In the genomic region with DNA sequence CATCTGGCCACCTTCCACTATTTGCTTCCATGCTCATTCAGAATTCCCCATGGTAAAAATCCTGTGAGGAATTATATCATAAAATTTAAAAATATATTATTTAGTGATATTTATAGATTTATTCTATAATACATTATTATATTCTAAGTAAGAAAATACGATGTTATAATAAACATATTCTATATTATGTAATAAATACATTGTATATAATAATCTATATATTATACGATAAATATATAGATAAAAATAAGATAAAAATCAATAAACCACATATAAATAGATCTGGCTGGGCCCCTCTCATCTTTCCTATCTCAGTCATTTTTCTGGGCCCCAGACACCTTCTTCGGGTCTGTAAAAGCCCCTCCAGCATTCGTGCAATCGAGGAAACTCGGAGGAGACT, we compare ENCODE assay signal across 18 cellular contexts.
A peak's percentile ranks its signal among the peaks of the same experiment; 100 is the strongest.
DNase-seq lines count a peak whose midpoint lies in the region; ATAC-seq, FAIRE-seq and TF ChIP-seq lines count a peak whose summit lies in the region.
"Had no signal": no experiment of that assay in that cellular context is flagged by ENCODE, and none has a peak within 500 bp of the region (broad histone marks: within the 10 kb centered on the region; RNA-seq: fewer than 3 reads in every experiment).

No MANE protein-coding gene starts in this region.

- no peak overlapping the region for H3K9ac ChIP-seq in BLaER1
- no peak overlapping the region for H3K9ac ChIP-seq in kidney (ENCODE audit: low read length in 2 of 2)
- H3K9ac ChIP-seq: GM23248 had no signal

- H3K9me3 ChIP-seq in BLaER1 (peaks cover 10% of the 10 kb centered on the region), kidney (ENCODE audit: control insufficient read depth in 1 of 2, low read length in 2 of 2) (peaks cover 3 to 4% of the 10 kb centered on the region in 2 donors)
- H3K9me3 ChIP-seq: BE2C had no signal

- H4K20me1 ChIP-seq in BLaER1 = no peaks in the 10 kb centered on the region

- intact Hi-C loops in kidney (cut with DNase I) = no loop called here

- CTCF ChIA-PET in WTC11 (lab: Charles Lee) = no interaction called here

- H3K9me3 Mint-ChIP-seq in WTC11 (peaks cover 11% of the 10 kb centered on the region), mesothelial cell of epicardium (peaks cover 10% of the 10 kb centered on the region)

- POLR2A ChIA-PET in WTC11 (lab: Charles Lee) = no interaction called here

- H3K36me3 Mint-ChIP-seq in WTC11 (peaks cover 9% of the 10 kb centered on the region), mesothelial cell of epicardium (peaks cover 2% of the 10 kb centered on the region)

- H3K36me3 ChIP-seq in BLaER1 (no peaks in the 10 kb centered on the region), kidney (ENCODE audit: control insufficient read depth in 1 of 2, insufficient read depth in 2 of 2, low read length in 2 of 2) (no peaks in the 10 kb centered on the region)
- H3K36me3 ChIP-seq: BE2C had no signal

- H3K4me3 Mint-ChIP-seq in WTC11 = no peak overlapping the region
- H3K4me3 Mint-ChIP-seq in mesothelial cell of epicardium = no peak overlapping the region
- H3K4me3 Mint-ChIP-seq: CD4-positive, alpha-beta memory T cell had no signal

- H3K4me2 ChIP-seq in BLaER1 = no peak overlapping the region

- no peaks in the 10 kb centered on the region for H3K27me3 Mint-ChIP-seq in WTC11 (ENCODE audit: low read depth)
- no peaks in the 10 kb centered on the region for H3K27me3 Mint-ChIP-seq in mesothelial cell of epicardium (ENCODE audit: low read depth)

- H3K27ac Mint-ChIP-seq in WTC11 (no peak overlapping the region), mesothelial cell of epicardium (no peak overlapping the region)
- H3K27ac Mint-ChIP-seq: CD4-positive, alpha-beta memory T cell had no signal

- peaks cover 9% of the 10 kb centered on the region for H3K4me1 Mint-ChIP-seq in WTC11
- H3K4me1 Mint-ChIP-seq in mesothelial cell of epicardium = peaks cover 19% of the 10 kb centered on the region
- H3K4me1 Mint-ChIP-seq: CD4-positive, alpha-beta memory T cell had no signal

- TF ChIP-seq CTCF in WTC11 (IDR thresholded peaks at IDR 0.05) = no peak
- TF ChIP-seq CTCF in kidney (IDR thresholded peaks at IDR 0.05; ENCODE audit: borderline replicate concordance, extremely low read depth, insufficient read depth) = no peak
- no peak for TF ChIP-seq CTCF in mesothelial cell of epicardium (IDR thresholded peaks at IDR 0.05; ENCODE audit: unreplicated experiment)

- peaks cover 50% of the 10 kb centered on the region for H3K4me1 ChIP-seq in BLaER1
- no peaks in the 10 kb centered on the region for H3K4me1 ChIP-seq in kidney (ENCODE audit: control insufficient read depth in 1 of 2, insufficient read depth in 1 of 2, low read depth in 1 of 2, low read length in 2 of 2)
- H3K4me1 ChIP-seq: BE2C had no signal

- peak overlapping the region; percentile 22; the same call in 1 of the 2 replicates for H3K27ac ChIP-seq in BLaER1
- H3K27ac ChIP-seq in kidney (ENCODE audit: low read depth in 2 of 2, low read length in 2 of 2) = no peak overlapping the region
- H3K27ac ChIP-seq: GM23248 had no signal

- H3K27me3 ChIP-seq in BLaER1 = no peaks in the 10 kb centered on the region
- H3K27me3 ChIP-seq: BE2C had no signal

- H3K4me3 ChIP-seq in BLaER1 (no peak overlapping the region), kidney (ENCODE audit: low read length in 2 of 2) (no peak overlapping the region)
- H3K4me3 ChIP-seq: GM23248 had no signal

- peak; percentile 21 for FAIRE-seq in kidney (lab: Jason Lieb, UNC)
- FAIRE-seq: GM12892, H1 had no signal

- no peak for ATAC-seq in WTC11

- DNase-seq in WTC11 (ENCODE audit: low spot score) (no peak), kidney (no peak), mesothelial cell of epicardium (ENCODE audit: low spot score in 2 of 2, unreplicated experiment in 2 of 2) (no peak), dermis blood vessel endothelial cell (no peak), NCI-H1417 (lab: John Stamatoyannopoulos, UW) (no peak)
- DNase-seq: AML-193; BE2C; C1 segment of cervical spinal cord; Calu3; CD4-positive, alpha-beta memory T cell; COR-L47; DMS53; DMS79 treated with DMSO at 0.1 percent for 48 hours; GM23248; HCEC 1CT had no signal

TF ChIP-seq in WTC11, 78 proteins besides CTCF, POLR2A, EP300 and RAD21:
- TF ChIP-seq ZNF423 (CRISPR knock-in tag; IDR thresholded peaks at IDR 0.05) = no peak
- TF ChIP-seq, protein P1, sequence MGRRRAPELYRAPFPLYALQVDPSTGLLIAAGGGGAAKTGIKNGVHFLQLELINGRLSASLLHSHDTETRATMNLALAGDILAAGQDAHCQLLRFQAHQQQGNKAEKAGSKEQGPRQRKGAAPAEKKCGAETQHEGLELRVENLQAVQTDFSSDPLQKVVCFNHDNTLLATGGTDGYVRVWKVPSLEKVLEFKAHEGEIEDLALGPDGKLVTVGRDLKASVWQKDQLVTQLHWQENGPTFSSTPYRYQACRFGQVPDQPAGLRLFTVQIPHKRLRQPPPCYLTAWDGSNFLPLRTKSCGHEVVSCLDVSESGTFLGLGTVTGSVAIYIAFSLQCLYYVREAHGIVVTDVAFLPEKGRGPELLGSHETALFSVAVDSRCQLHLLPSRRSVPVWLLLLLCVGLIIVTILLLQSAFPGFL (CRISPR knock-in tag; IDR thresholded peaks at IDR 0.05; ENCODE audit: borderline replicate concordance) = no peak
- TF ChIP-seq HMGA2 (CRISPR knock-in tag; IDR thresholded peaks at IDR 0.05) = peak; percentile 94
- TF ChIP-seq, protein P2, sequence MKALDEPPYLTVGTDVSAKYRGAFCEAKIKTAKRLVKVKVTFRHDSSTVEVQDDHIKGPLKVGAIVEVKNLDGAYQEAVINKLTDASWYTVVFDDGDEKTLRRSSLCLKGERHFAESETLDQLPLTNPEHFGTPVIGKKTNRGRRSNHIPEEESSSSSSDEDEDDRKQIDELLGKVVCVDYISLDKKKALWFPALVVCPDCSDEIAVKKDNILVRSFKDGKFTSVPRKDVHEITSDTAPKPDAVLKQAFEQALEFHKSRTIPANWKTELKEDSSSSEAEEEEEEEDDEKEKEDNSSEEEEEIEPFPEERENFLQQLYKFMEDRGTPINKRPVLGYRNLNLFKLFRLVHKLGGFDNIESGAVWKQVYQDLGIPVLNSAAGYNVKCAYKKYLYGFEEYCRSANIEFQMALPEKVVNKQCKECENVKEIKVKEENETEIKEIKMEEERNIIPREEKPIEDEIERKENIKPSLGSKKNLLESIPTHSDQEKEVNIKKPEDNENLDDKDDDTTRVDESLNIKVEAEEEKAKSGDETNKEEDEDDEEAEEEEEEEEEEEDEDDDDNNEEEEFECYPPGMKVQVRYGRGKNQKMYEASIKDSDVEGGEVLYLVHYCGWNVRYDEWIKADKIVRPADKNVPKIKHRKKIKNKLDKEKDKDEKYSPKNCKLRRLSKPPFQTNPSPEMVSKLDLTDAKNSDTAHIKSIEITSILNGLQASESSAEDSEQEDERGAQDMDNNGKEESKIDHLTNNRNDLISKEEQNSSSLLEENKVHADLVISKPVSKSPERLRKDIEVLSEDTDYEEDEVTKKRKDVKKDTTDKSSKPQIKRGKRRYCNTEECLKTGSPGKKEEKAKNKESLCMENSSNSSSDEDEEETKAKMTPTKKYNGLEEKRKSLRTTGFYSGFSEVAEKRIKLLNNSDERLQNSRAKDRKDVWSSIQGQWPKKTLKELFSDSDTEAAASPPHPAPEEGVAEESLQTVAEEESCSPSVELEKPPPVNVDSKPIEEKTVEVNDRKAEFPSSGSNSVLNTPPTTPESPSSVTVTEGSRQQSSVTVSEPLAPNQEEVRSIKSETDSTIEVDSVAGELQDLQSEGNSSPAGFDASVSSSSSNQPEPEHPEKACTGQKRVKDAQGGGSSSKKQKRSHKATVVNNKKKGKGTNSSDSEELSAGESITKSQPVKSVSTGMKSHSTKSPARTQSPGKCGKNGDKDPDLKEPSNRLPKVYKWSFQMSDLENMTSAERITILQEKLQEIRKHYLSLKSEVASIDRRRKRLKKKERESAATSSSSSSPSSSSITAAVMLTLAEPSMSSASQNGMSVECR (CRISPR knock-in tag; IDR thresholded peaks at IDR 0.05; ENCODE audit: borderline replicate concordance) = no peak
- no peak for TF ChIP-seq ZNF138 (CRISPR knock-in tag; conservative IDR thresholded peaks at IDR 0.05)
- TF ChIP-seq ELF4 (CRISPR knock-in tag; IDR thresholded peaks at IDR 0.05; ENCODE audit: low read depth) = no peak
- TF ChIP-seq ZNF121 (CRISPR knock-in tag; IDR thresholded peaks at IDR 0.05) = no peak
